18 cellular contexts compared by ENCODE assay signal in the genomic region with DNA sequence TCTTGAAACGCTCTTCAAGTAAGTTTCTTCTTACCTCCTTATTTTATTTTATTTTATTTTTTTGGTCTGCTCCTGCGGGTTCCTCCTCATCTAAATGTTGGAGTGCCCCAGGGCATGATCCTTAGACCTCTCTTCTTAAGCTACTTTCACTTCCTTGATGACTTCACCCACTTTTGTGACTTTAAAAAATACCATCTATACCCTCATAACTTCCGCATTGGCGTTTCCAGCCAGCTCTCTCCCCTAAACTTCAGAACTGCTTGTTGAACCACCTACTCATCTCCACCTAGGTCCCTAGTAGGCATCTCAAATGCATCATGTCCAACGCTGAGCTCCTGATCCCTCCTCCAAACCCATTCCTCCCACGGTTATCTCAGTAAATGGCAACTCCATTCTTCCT. TPM values are rescaled to one million over a fixed set of nuclear protein-coding genes. Genes with fewer than 3 reads are reported as not detected.
A peak's percentile ranks its signal among the peaks of the same experiment; 100 is the strongest.
DNase-seq lines count a peak whose midpoint lies in the region; ATAC-seq, FAIRE-seq and TF ChIP-seq lines count a peak whose summit lies in the region.
"Had no signal": no experiment of that assay in that cellular context is flagged by ENCODE, and none has a peak within 500 bp of the region (broad histone marks: within the 10 kb centered on the region; RNA-seq: fewer than 3 reads in every experiment).

No MANE protein-coding gene starts in this region.

- no peaks in the 10 kb centered on the region for H3K4me1 ChIP-seq in mucosa of descending colon (ENCODE audit: low read depth)

- H3K4me3 Mint-ChIP-seq in activated naive CD8-positive, alpha-beta T cell treated with anti-CD3 and anti-CD28 coated beads, Interleukin-2, amount 50 U/mL, for 24 hours = peak overlapping the region; percentile 15
- H3K4me3 Mint-ChIP-seq: activated CD4-positive, alpha-beta T cell treated with anti-CD3 and anti-CD28 coated beads, Interleukin-2, amount 10 ng/mL, durations not matched to agents 7 days and 5 days; activated naive CD4-positive, alpha-beta T cell treated with anti-CD3 and anti-CD28 coated beads, Interleukin-2, amount 10 ng/mL, durations not matched to agents 7 days and 5 days; GM23338; nephron progenitor cell had no signal

- TF ChIP-seq CTCF in mucosa of descending colon (IDR thresholded peaks at IDR 0.05) = no peak

- H3K4me1 Mint-ChIP-seq in activated naive CD8-positive, alpha-beta T cell treated with anti-CD3 and anti-CD28 coated beads, Interleukin-2, amount 50 U/mL, for 24 hours = peaks cover 24% of the 10 kb centered on the region
- H3K4me1 Mint-ChIP-seq: activated CD4-positive, alpha-beta T cell treated with anti-CD3 and anti-CD28 coated beads, Interleukin-2, amount 10 ng/mL, durations not matched to agents 7 days and 5 days; activated naive CD4-positive, alpha-beta T cell treated with anti-CD3 and anti-CD28 coated beads, Interleukin-2, amount 10 ng/mL, durations not matched to agents 7 days and 5 days; GM23338; nephron progenitor cell had no signal

- H3K9me3 Mint-ChIP-seq in activated naive CD8-positive, alpha-beta T cell treated with anti-CD3 and anti-CD28 coated beads, Interleukin-2, amount 50 U/mL, for 24 hours = no peaks in the 10 kb centered on the region
- H3K9me3 Mint-ChIP-seq: activated naive CD4-positive, alpha-beta T cell treated with anti-CD3 and anti-CD28 coated beads, Interleukin-2, amount 10 ng/mL, durations not matched to agents 7 days and 5 days; GM23338 had no signal

- H3K9me3 ChIP-seq in mucosa of descending colon = no peaks in the 10 kb centered on the region
- H3K9me3 ChIP-seq: MG63, SJSA1 had no signal

- peak overlapping the region; percentile 6 for H3K27ac Mint-ChIP-seq in activated naive CD8-positive, alpha-beta T cell treated with anti-CD3 and anti-CD28 coated beads, Interleukin-2, amount 50 U/mL, for 24 hours
- H3K27ac Mint-ChIP-seq: activated CD4-positive, alpha-beta T cell treated with anti-CD3 and anti-CD28 coated beads, Interleukin-2, amount 10 ng/mL, durations not matched to agents 7 days and 5 days; activated naive CD4-positive, alpha-beta T cell treated with anti-CD3 and anti-CD28 coated beads, Interleukin-2, amount 10 ng/mL, durations not matched to agents 7 days and 5 days; nephron progenitor cell had no signal

- intact Hi-C loops in posterior vena cava (cut with DNase I) = no loop called here
- intact Hi-C loops in mucosa of descending colon (cut with DNase I, micrococcal nuclease) = no loop called here

- no peaks in the 10 kb centered on the region for H3K36me3 ChIP-seq in mucosa of descending colon (ENCODE audit: low read depth)
- H3K36me3 ChIP-seq: brain microvascular endothelial cell, MG63, SJSA1 had no signal

- DNase-seq in GM18507 (ENCODE audit: extremely low spot score, insufficient read length, low read depth) = no peak
- DNase-seq in NCI-H226 = peak; percentile 36
- DNase-seq in activated naive CD8-positive, alpha-beta T cell treated with anti-CD3 and anti-CD28 coated beads, Interleukin-2, amount 50 U/mL, for 24 hours = no peak
- peak; percentile 8 for DNase-seq in posterior vena cava (ENCODE audit: low spot score)
- no peak for DNase-seq in mucosa of descending colon
- no peak for DNase-seq in kidney glomerular epithelial cell (lab: John Stamatoyannopoulos, UW)
- DNase-seq in NCI-H2107 (lab: John Stamatoyannopoulos, UW) = no peak
- DNase-seq: activated CD4-positive, alpha-beta T cell treated with anti-CD3 and anti-CD28 coated beads, Interleukin-2, amount 10 ng/mL, durations not matched to agents 7 days and 5 days; activated naive CD4-positive, alpha-beta T cell treated with anti-CD3 and anti-CD28 coated beads, Interleukin-2, amount 10 ng/mL, durations not matched to agents 7 days and 5 days; activated T-cell treated with anti-CD3 and anti-CD28 coated beads for 4 hours; brain microvascular endothelial cell; DMS79; left ventricle myocardium superior; MG63; NCI-H774; nephron progenitor cell had no signal

- no peaks in the 10 kb centered on the region for H3K27me3 Mint-ChIP-seq in activated naive CD8-positive, alpha-beta T cell treated with anti-CD3 and anti-CD28 coated beads, Interleukin-2, amount 50 U/mL, for 24 hours
- H3K27me3 Mint-ChIP-seq: activated CD4-positive, alpha-beta T cell treated with anti-CD3 and anti-CD28 coated beads, Interleukin-2, amount 10 ng/mL, durations not matched to agents 7 days and 5 days had no signal

- peak; percentile 36 for FAIRE-seq in GM18507 (lab: Jason Lieb, UNC)

- no peaks in the 10 kb centered on the region for H3K36me3 Mint-ChIP-seq in activated naive CD8-positive, alpha-beta T cell treated with anti-CD3 and anti-CD28 coated beads, Interleukin-2, amount 50 U/mL, for 24 hours (ENCODE audit: low read depth)
- H3K36me3 Mint-ChIP-seq: activated naive CD4-positive, alpha-beta T cell treated with anti-CD3 and anti-CD28 coated beads, Interleukin-2, amount 10 ng/mL, durations not matched to agents 7 days and 5 days had no signal

- H3K4me3 ChIP-seq in mucosa of descending colon = no peak overlapping the region
- H3K4me3 ChIP-seq: GM23338, MG63, SJSA1 had no signal

- no peak for ATAC-seq in activated naive CD8-positive, alpha-beta T cell treated with anti-CD3 and anti-CD28 coated beads, Interleukin-2, amount 50 U/mL, for 24 hours
- ATAC-seq in mucosa of descending colon = no peak
- ATAC-seq: GM23338, left ventricle myocardium superior had no signal

RNA-seq across cellular contexts. Expression of gene NFAT5, which starts 51.4 kb away (rescaled TPM):
- total RNA-seq in posterior vena cava = 10 to 100 TPM; 43.0 to 55.3 TPM
- total RNA-seq in mucosa of descending colon = 10 to 100 TPM; 29.1 to 48.4 (median 39.8) TPM

Comparison
In these comparisons a context has a peak if more than half of its experiments do, and no peak if none do; other contexts are left out.
1. DNase-seq: peak in NCI-H226 (single experiment) and posterior vena cava (single experiment); none in GM18507 (single experiment), activated naive CD8-positive, alpha-beta T cell treated with anti-CD3 and anti-CD28 coated beads, Interleukin-2, amount 50 U/mL, for 24 hours (single experiment), mucosa of descending colon (0 of 3), kidney glomerular epithelial cell (single experiment) and NCI-H2107 (single experiment).